15 cellular contexts compared by ENCODE assay signal in the genomic region with DNA sequence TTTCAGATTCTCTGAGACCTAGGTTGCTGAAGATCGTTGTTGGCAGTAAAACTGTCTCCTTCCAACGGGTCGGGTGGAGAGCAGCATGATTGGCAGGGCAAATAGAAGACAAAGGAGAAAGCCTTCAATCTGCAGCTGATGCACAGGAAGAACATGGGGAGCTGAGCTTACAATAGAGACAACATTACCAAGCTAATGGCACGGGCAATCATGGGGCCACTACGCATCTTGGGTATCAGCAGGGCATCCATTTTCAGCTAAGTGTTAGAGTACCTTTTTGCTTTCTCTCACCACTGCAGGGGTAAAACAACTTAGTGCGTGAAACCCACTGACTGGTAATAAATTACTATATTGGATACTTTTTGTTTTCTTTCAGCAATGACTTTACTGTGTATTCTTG.
DNase-seq lines count a peak whose midpoint lies in the region; ATAC-seq, FAIRE-seq and TF ChIP-seq lines count a peak whose summit lies in the region.
"Had no signal": no experiment of that assay in that cellular context is flagged by ENCODE, and none has a peak within 500 bp of the region (broad histone marks: within the 10 kb centered on the region; RNA-seq: fewer than 3 reads in every experiment).

No MANE protein-coding gene starts in this region.

- TF ChIP-seq EP300 in H1 (IDR thresholded peaks at IDR 0.05; ENCODE audit: borderline replicate concordance in 1 of 2, low read depth in 2 of 2, low read length in 2 of 2): no peak
- no peak for TF ChIP-seq EP300 in gastroesophageal sphincter (IDR thresholded peaks at IDR 0.05)

- no peaks in the 10 kb centered on the region for H3K79me1 ChIP-seq in H1 (ENCODE audit: low read depth, low read length)

- TF ChIP-seq RAD21 in H1 (IDR thresholded peaks at IDR 0.05 in 1 of 2, conservative IDR thresholded peaks at IDR 0.05 in 1 of 2; ENCODE audit: low read depth in 2 of 2, low read length in 2 of 2): no peak

- no peaks in the 10 kb centered on the region for H3K79me2 ChIP-seq in H1 (ENCODE audit: control insufficient read depth in 1 of 2, insufficient read depth in 2 of 2, low read length in 2 of 2)

- TF ChIP-seq POLR2A in H1 (IDR thresholded peaks at IDR 0.05; ENCODE audit: control extremely low read depth in 1 of 2, low read depth in 2 of 2, low read length in 2 of 2) (no peak), gastroesophageal sphincter (IDR thresholded peaks at IDR 0.05) (no peak)

- peak overlapping the region in 1 of 2 experiments; percentile 43; a peak in 1 of 4 replicates for H3K4me2 ChIP-seq in H1 (ENCODE audit: insufficient read depth in 1 of 2, low read depth in 2 of 2, low read length in 2 of 2)

- H3K4me1 ChIP-seq in H1 (replicated peaks in 1 of 4; ENCODE audit: control insufficient read depth in 3 of 4, insufficient read depth in 4 of 4, low read length in 3 of 4) (peaks cover 0 to 4% (median 0%) of the 10 kb centered on the region in 4 experiments; a peak in 1 of 7 replicates), gastroesophageal sphincter (no peaks in the 10 kb centered on the region)

- DNase-seq in NCI-H146 (lab: John Stamatoyannopoulos, UW) (peak; percentile 48), NCI-H345 (lab: John Stamatoyannopoulos, UW) (peak; percentile 59), H1 (ENCODE audit: low read depth in 1 of 2, low spot score in 2 of 2) (no peak), cerebellar cortex (ENCODE audit: low spot score) (no peak)
- DNase-seq: CD4-positive, CD25-positive, alpha-beta regulatory T cell; EL; NCI-H1694; NCI-H2171 treated with DMSO at 0.1 percent for 48 hours; NCI-H524; RPMI8226; SIG-M5 had no signal

- peak; percentile 74 for FAIRE-seq in H1 (lab: Jason Lieb, UNC)
- FAIRE-seq: K562 had no signal

- no peak overlapping the region for H2AK5ac ChIP-seq in H1 (ENCODE audit: low read depth, low read length)

- TF ChIP-seq CTCF in H1 (IDR thresholded peaks at IDR 0.05; ENCODE audit: control extremely low read depth in 1 of 3, insufficient read depth in 1 of 3, low read depth in 1 of 3, low read length in 3 of 3): no peak
- no peak for TF ChIP-seq CTCF in gastroesophageal sphincter (IDR thresholded peaks at IDR 0.05)

- H4K8ac ChIP-seq in H1 (ENCODE audit: extremely low read depth, insufficient read depth, low read length): no peak overlapping the region

- no peak overlapping the region for H2BK5ac ChIP-seq in H1 (ENCODE audit: low read depth, low read length)

- POLR2A ChIA-PET in H1 (lab: Charles Lee; ENCODE audit: partially characterized antibody): interaction anchor here (1.4 kb wide), 1 partner anchor 72 kb away, joined by 3 read pairs; no protein-coding TSS in a partner anchor

- no peaks in the 10 kb centered on the region for H3K36me3 ChIP-seq in H1 (ENCODE audit: control insufficient read depth in 2 of 4, insufficient read depth in 4 of 4, low read length in 3 of 4)
- H3K36me3 ChIP-seq in gastroesophageal sphincter: no peaks in the 10 kb centered on the region

- no peak overlapping the region for H2BK120ac ChIP-seq in H1 (replicated peaks; ENCODE audit: low read depth, low read length)

- H3K9me3 ChIP-seq in H1 (ENCODE audit: insufficient read depth in 2 of 2, low read depth in 1 of 2, low read length in 1 of 2) (no peaks in the 10 kb centered on the region), gastroesophageal sphincter (no peaks in the 10 kb centered on the region)

- WGBS in H1 (ENCODE audit: extremely low coverage in 1 of 2, insufficient coverage in 1 of 2, insufficient read length in 1 of 2, insufficient replicate concordance in 2 of 2, low coverage in 1 of 2, low lambda C conversion rate in 2 of 2, missing lambda C conversion rate in 1 of 2), 2 experiments: 52% methylated on average over 6 of the region's 6 CpGs; no CpG with 5 or more reads in 1 of the 2 experiments
- 53 to 64% methylated on average over 4 to 6 of the region's 6 CpGs for WGBS in gastroesophageal sphincter (ENCODE audit: low coverage in 1 of 2), 2 donors

- no peak overlapping the region for H3K18ac ChIP-seq in H1 (ENCODE audit: extremely low read depth, low read length)

- no peak for ATAC-seq in gastroesophageal sphincter
- ATAC-seq in GM18519 (IDR thresholded peaks at IDR 0.05; ENCODE audit: low FRiP score, unreplicated experiment): no peak
- no peak for ATAC-seq in HG03139 (IDR thresholded peaks at IDR 0.05; ENCODE audit: unreplicated experiment)
- ATAC-seq: K562 had no signal

- H3K27ac ChIP-seq in H1 (ENCODE audit: low read depth, low read length) (no peak overlapping the region), gastroesophageal sphincter (no peak overlapping the region)

- H3K4me3 ChIP-seq in H1 (ENCODE audit: extremely low read depth in 1 of 4, insufficient read depth in 2 of 4, low read depth in 3 of 4, low read length in 4 of 4) (no peak overlapping the region), gastroesophageal sphincter (no peak overlapping the region)
- H3K4me3 ChIP-seq: K562 had no signal

- H2AFZ ChIP-seq in H1 (ENCODE audit: low read length): 0 out of 2 replicates have a peak overlapping the region, but pooled peaks have one; percentile 45

- no peak overlapping the region for H3K56ac ChIP-seq in H1 (replicated peaks; ENCODE audit: insufficient read length, low read depth, low read length)

- no peak overlapping the region for H3K14ac ChIP-seq in H1 (ENCODE audit: insufficient read length)

- H4K20me1 ChIP-seq in H1 (replicated peaks in 1 of 2; ENCODE audit: control insufficient read depth in 1 of 2, insufficient read depth in 2 of 2, low read length in 2 of 2): no peaks in the 10 kb centered on the region

- H3K23ac ChIP-seq in H1 (ENCODE audit: insufficient read length): no peak overlapping the region

- no peak overlapping the region for H3K9ac ChIP-seq in H1 (replicated peaks in 1 of 4; ENCODE audit: extremely low read depth in 1 of 4, low read depth in 3 of 4, low read length in 3 of 4)

- CTCF ChIA-PET in H1 (lab: Charles Lee; ENCODE audit: partially characterized antibody): interaction anchor here (0.6 to 1.1 kb wide), 3 partner anchors 9 to 35 kb away, joined by 3 to 5 read pairs (median 4); no protein-coding TSS in a partner anchor

- H2BK20ac ChIP-seq in H1 (ENCODE audit: low read length): no peak overlapping the region

- H2BK15ac ChIP-seq in H1 (ENCODE audit: low read length): no peak overlapping the region

- no peak overlapping the region for H4K5ac ChIP-seq in H1 (ENCODE audit: insufficient read length, low read depth, low read length)

- H3K4ac ChIP-seq in H1 (replicated peaks; ENCODE audit: insufficient read length, low read depth, low read length): no peak overlapping the region

- H4K91ac ChIP-seq in H1 (replicated peaks; ENCODE audit: insufficient read length, low read length): no peak overlapping the region

- H2BK12ac ChIP-seq in H1 (ENCODE audit: low read depth, low read length): no peak overlapping the region

- H3K23me2 ChIP-seq in H1 (ENCODE audit: low read depth, low read length): no peaks in the 10 kb centered on the region

- no peaks in the 10 kb centered on the region for H3K27me3 ChIP-seq in H1 (replicated peaks in 1 of 4; ENCODE audit: control insufficient read depth in 3 of 4, extremely low read depth in 1 of 4, insufficient read depth in 3 of 4, low read length in 3 of 4)
- H3K27me3 ChIP-seq in gastroesophageal sphincter: no peaks in the 10 kb centered on the region

TF ChIP-seq in H1, 55 proteins besides CTCF, POLR2A, EP300 and RAD21:
- TF ChIP-seq JUND (IDR thresholded peaks at IDR 0.05; ENCODE audit: low read length): no peak
- peak; percentile 66 for TF ChIP-seq NANOG (IDR thresholded peaks at IDR 0.05; ENCODE audit: insufficient read depth, low read depth, low read length, poor library complexity, severe bottlenecking)
- no peak for TF ChIP-seq EZH2 (IDR thresholded peaks at IDR 0.05; ENCODE audit: low read depth, low read length, severe bottlenecking)
- TF ChIP-seq BRCA1 (IDR thresholded peaks at IDR 0.05; ENCODE audit: low read depth, low read length): no peak
- TF ChIP-seq JUN (IDR thresholded peaks at IDR 0.05; ENCODE audit: low read depth, low read length): no peak
- no peak for TF ChIP-seq SP4 (IDR thresholded peaks at IDR 0.05; ENCODE audit: low read length)
- no peak for TF ChIP-seq TCF12 (IDR thresholded peaks at IDR 0.05; ENCODE audit: low read depth, low read length)
- TF ChIP-seq BACH1 (IDR thresholded peaks at IDR 0.05; ENCODE audit: low read length): no peak
- TF ChIP-seq YY1 (IDR thresholded peaks at IDR 0.05; ENCODE audit: low read depth, low read length): peak; percentile 54; the same call in 1 of the 2 replicates
- TF ChIP-seq KDM4A (IDR thresholded peaks at IDR 0.05; ENCODE audit: low read depth, low read length, severe bottlenecking): no peak
- no peak for TF ChIP-seq GTF2F1 (IDR thresholded peaks at IDR 0.05; ENCODE audit: borderline replicate concordance, low read depth, low read length)
TF ChIP-seq in H1: peak in this region for 2.

Comparison
In these comparisons a context has a peak if more than half of its experiments do, and no peak if none do; other contexts are left out.
1. DNase-seq: peak in NCI-H146 (single experiment) and NCI-H345 (single experiment); none in H1 (0 of 2) and cerebellar cortex (single experiment).